ENCODE assay signal across 1 cellular context in genomic region chr15:31040611-31041010, GRCh38.
TF ChIP-seq lines count a peak whose summit lies in the region.

No MANE protein-coding gene starts in this region.

TF ChIP-seq in IMR-90, 13 proteins besides CTCF, POLR2A, EP300 and RAD21:
- TF ChIP-seq MAZ (IDR thresholded peaks at IDR 0.05; ENCODE audit: borderline replicate concordance, low read depth, low read length) = no peak
- TF ChIP-seq MXI1 (IDR thresholded peaks at IDR 0.05; ENCODE audit: borderline replicate concordance, low read depth, low read length) = no peak
- TF ChIP-seq BHLHE40 (IDR thresholded peaks at IDR 0.05; ENCODE audit: low read depth, low read length) = no peak
- no peak for TF ChIP-seq NFE2L2 (IDR thresholded peaks at IDR 0.05; ENCODE audit: low read depth, low read length)
- no peak for TF ChIP-seq ELK1 (IDR thresholded peaks at IDR 0.05; ENCODE audit: borderline replicate concordance, low read depth, low read length)
- TF ChIP-seq FOS (IDR thresholded peaks at IDR 0.05; ENCODE audit: low read depth, low read length) = no peak
- TF ChIP-seq RCOR1 (IDR thresholded peaks at IDR 0.05; ENCODE audit: insufficient replicate concordance, low read length) = no peak
- no peak for TF ChIP-seq RFX5 (IDR thresholded peaks at IDR 0.05; ENCODE audit: low read depth, low read length)
